22 cellular contexts compared by ENCODE assay signal in the genomic region with DNA sequence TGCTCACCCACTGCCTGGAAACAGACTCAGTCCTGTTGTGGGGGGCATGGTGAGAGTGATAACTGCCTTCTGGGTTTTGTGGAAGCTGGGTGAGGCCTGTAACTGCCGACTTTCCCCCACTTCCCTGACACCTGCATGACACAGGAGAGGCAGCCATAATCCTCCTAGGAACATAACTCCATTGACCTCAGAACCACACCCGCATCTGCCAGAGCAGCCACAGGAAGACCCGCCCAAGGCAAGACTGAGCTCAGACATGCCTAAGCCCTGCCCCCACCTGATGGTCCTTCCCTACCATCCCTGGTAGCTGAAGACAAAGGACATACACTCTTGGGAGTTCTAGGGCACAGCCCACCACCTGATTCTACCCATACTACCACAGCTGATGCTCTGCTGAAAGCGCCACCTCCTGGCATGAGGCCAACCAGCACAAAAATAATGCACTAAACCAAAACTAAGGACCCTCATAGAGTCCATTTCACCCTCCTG.
DNase-seq lines count a peak whose midpoint lies in the region; ATAC-seq and TF ChIP-seq lines count a peak whose summit lies in the region.
"Had no signal": no experiment of that assay in that cellular context is flagged by ENCODE, and none has a peak within 500 bp of the region (broad histone marks: within the 10 kb centered on the region; RNA-seq: fewer than 3 reads in every experiment).

No MANE protein-coding gene starts in this region.

- ATAC-seq in GM18858 (IDR thresholded peaks at IDR 0.05; ENCODE audit: unreplicated experiment) = no peak
- ATAC-seq: body of pancreas, left cardiac atrium had no signal

- H3K27me3 ChIP-seq in DOHH2 (ENCODE audit: control insufficient read depth, low read length) = no peaks in the 10 kb centered on the region
- H3K27me3 ChIP-seq: adrenal gland, BLaER1, body of pancreas, esophagus muscularis mucosa, tibial artery had no signal

- H3K9me3 ChIP-seq in DOHH2 (ENCODE audit: control insufficient read depth, insufficient read depth, low read length) = no peaks in the 10 kb centered on the region
- H3K9me3 ChIP-seq: adrenal gland, BLaER1, body of pancreas, esophagus muscularis mucosa, tibial artery had no signal

- TF ChIP-seq CTCF in DOHH2 (IDR thresholded peaks at IDR 0.05; ENCODE audit: low read depth, low read length, poor library complexity, severe bottlenecking) (peak; percentile 25), RWPE1 (conservative IDR thresholded peaks at IDR 0.05; ENCODE audit: low read depth) (no peak), epithelial cell of esophagus (IDR thresholded peaks at IDR 0.05; ENCODE audit: insufficient read depth, low read depth, low read length, missing control alignments) (no peak)

- no peaks in the 10 kb centered on the region for H3K79me2 ChIP-seq in DOHH2 (ENCODE audit: control insufficient read depth, low read length)

- in situ Hi-C loops in ACHN (cut with HindIII; ENCODE audit: low pct_ligation_motif_present, low pct_unique_long_range_greater_than_20kb, low sequenced_read_pairs) = no loop called here

- DNase-seq in HT1080 (ENCODE audit: low read depth) (peak; percentile 17), RWPE1 (ENCODE audit: low spot score) (peak; percentile 12), epithelial cell of esophagus (ENCODE audit: low read depth) (peak; percentile 61), ACHN (no peak), NCI-H524 (lab: John Stamatoyannopoulos, UW) (no peak), NCI-H1417 (lab: John Stamatoyannopoulos, UW) (no peak)
- DNase-seq: activated B cell treated with CpG ODN at 0.5 μM for 24 hours; activated naive CD4-positive, alpha-beta T cell treated with anti-CD3 and anti-CD28 coated beads for 36 hours; adrenal gland; body of pancreas; effector memory CD4-positive, alpha-beta T cell; foreskin melanocyte; Kasumi-1; left cardiac atrium; NCI-H1048; NCI-H1930; SHP77 treated with DMSO at 0.1 percent for 48 hours; tibial artery had no signal

- H3F3A ChIP-seq in DOHH2 (ENCODE audit: control insufficient read depth, insufficient read depth) = no peaks in the 10 kb centered on the region

- H3K4me2 ChIP-seq in DOHH2 (ENCODE audit: low read length) = no peak overlapping the region
- H3K4me2 ChIP-seq: BLaER1 had no signal

- H3K36me3 ChIP-seq in DOHH2 (ENCODE audit: control insufficient read depth, low read length) = no peaks in the 10 kb centered on the region
- H3K36me3 ChIP-seq: adrenal gland, BLaER1, esophagus muscularis mucosa, tibial artery had no signal

- H3K27ac ChIP-seq in DOHH2 (ENCODE audit: low read depth, low read length) = no peak overlapping the region
- H3K27ac ChIP-seq in RWPE1 = peak overlapping the region; percentile 84
- H3K27ac ChIP-seq: adrenal gland, BLaER1, body of pancreas, esophagus muscularis mucosa, tibial artery had no signal

- CTCF ChIA-PET in RWPE1 (lab: Yijun Ruan, JAX) = no interaction called here

- no peaks in the 10 kb centered on the region for H3K9me2 ChIP-seq in DOHH2 (replicated peaks; ENCODE audit: control insufficient read depth, low read length)

- peaks cover 3% of the 10 kb centered on the region; the same call in 1 of the 2 replicates for H3K4me1 ChIP-seq in DOHH2 (ENCODE audit: control insufficient read depth, low read length)
- H3K4me1 ChIP-seq: adrenal gland, BLaER1, body of pancreas, esophagus muscularis mucosa, tibial artery had no signal

- POLR2A ChIA-PET in RWPE1 (lab: Yijun Ruan, JAX; ENCODE audit: low non-redundant PET) = no interaction called here

- no peaks in the 10 kb centered on the region for H4K20me1 ChIP-seq in DOHH2 (ENCODE audit: control insufficient read depth, insufficient read depth, low read depth, low read length)
- H4K20me1 ChIP-seq: BLaER1 had no signal

- no peak overlapping the region for H3K4me3 ChIP-seq in DOHH2 (ENCODE audit: low read length)
- no peak overlapping the region for H3K4me3 ChIP-seq in epithelial cell of esophagus (ENCODE audit: low read length)
- H3K4me3 ChIP-seq: adrenal gland, BLaER1, body of pancreas, esophagus muscularis mucosa, tibial artery had no signal

Comparison
In these comparisons a context has a peak if more than half of its experiments do, and no peak if none do; other contexts are left out.
1. DNase-seq: peak in HT1080 (single experiment), RWPE1 (single experiment) and epithelial cell of esophagus (single experiment); none in ACHN (single experiment), NCI-H524 (0 of 2) and NCI-H1417 (0 of 3).